Comparison of ENCODE assay signal across 21 cellular contexts in genomic region chr10:118903251-118903650, GRCh38.
DNase-seq lines count a peak whose midpoint lies in the region; ATAC-seq and TF ChIP-seq lines count a peak whose summit lies in the region.
"Had no signal": no experiment of that assay in that cellular context is flagged by ENCODE, and none has a peak within 500 bp of the region (broad histone marks: within the 10 kb centered on the region; RNA-seq: fewer than 3 reads in every experiment).

No MANE protein-coding gene starts in this region.

- no peaks in the 10 kb centered on the region for H3K4me1 Mint-ChIP-seq in osteocyte (ENCODE audit: unreplicated experiment)
- peaks cover 3% of the 10 kb centered on the region; the same call in 1 of the 3 replicates for H3K4me1 Mint-ChIP-seq in GM23338
- H3K4me1 Mint-ChIP-seq: CD14-positive monocyte; CD8-positive, alpha-beta memory T cell had no signal

- TF ChIP-seq POLR2A in vagina (IDR thresholded peaks at IDR 0.05) = no peak

- H3K4me3 ChIP-seq in vagina (no peak overlapping the region), GM23338 (no peak overlapping the region)
- H3K4me3 ChIP-seq: BLaER1 treated with 17β-estradiol and CSF1 and Interleukin-3, amounts not matched to agents 10 nM and 100 nM; GM12878 had no signal

- no peak for TF ChIP-seq CTCF in osteocyte (IDR thresholded peaks at IDR 0.05)
- TF ChIP-seq CTCF in vagina (IDR thresholded peaks at IDR 0.05) = no peak
- no peak for TF ChIP-seq CTCF in GM23338 (conservative IDR thresholded peaks at IDR 0.05; ENCODE audit: low read depth in 2 of 2)

- no peaks in the 10 kb centered on the region for H3K9me2 ChIP-seq in GM23338 (ENCODE audit: insufficient read depth)

- H3K27ac ChIP-seq in vagina (no peak overlapping the region), GM23338 (ENCODE audit: low read depth) (no peak overlapping the region)
- H3K27ac ChIP-seq: 22Rv1; BLaER1 treated with 17β-estradiol and CSF1 and Interleukin-3, amounts not matched to agents 10 nM and 100 nM had no signal

- H3K9me3 ChIP-seq in vagina = no peaks in the 10 kb centered on the region
- H3K9me3 ChIP-seq: BE2C had no signal

- no peaks in the 10 kb centered on the region for H3K9me3 Mint-ChIP-seq in osteocyte (ENCODE audit: unreplicated experiment)
- no peaks in the 10 kb centered on the region; the same call in 2 of the 3 replicates for H3K9me3 Mint-ChIP-seq in GM23338
- H3K9me3 Mint-ChIP-seq: CD4-positive, alpha-beta T cell had no signal

- intact Hi-C loops in vagina (cut with DNase I) = no loop called here

- peak; percentile 3 for DNase-seq in AG20443 (ENCODE audit: low spot score)
- DNase-seq in iPS-NIHi7 (ENCODE audit: extremely low spot score) = peak; percentile 8
- DNase-seq in osteocyte (ENCODE audit: extremely low spot score, unreplicated experiment) = peak; percentile 73
- no peak for DNase-seq in vagina (ENCODE audit: extremely low spot score in 2 of 2)
- no peak for DNase-seq in GM23338 (ENCODE audit: low spot score)
- DNase-seq: AML-193; BE2C; CD4-positive, alpha-beta T cell; CD8-positive, alpha-beta memory T cell; DMS 273 treated with DMSO at 0.1 percent for 48 hours; DMS79; EL; GDM1; GOT3; H7; HCEC 1CT had no signal

- no peaks in the 10 kb centered on the region for H3K4me1 ChIP-seq in vagina
- H3K4me1 ChIP-seq in GM23338 (ENCODE audit: insufficient read depth) = no peaks in the 10 kb centered on the region

- ATAC-seq in GM23338 = no peak
- ATAC-seq in HG03457 (IDR thresholded peaks at IDR 0.05; ENCODE audit: unreplicated experiment) = no peak
- ATAC-seq: GM12878 had no signal

- no peaks in the 10 kb centered on the region for H3K36me3 ChIP-seq in vagina
- no peaks in the 10 kb centered on the region for H3K36me3 ChIP-seq in GM23338 (ENCODE audit: insufficient read depth)
- H3K36me3 ChIP-seq: BE2C; BLaER1 treated with 17β-estradiol and CSF1 and Interleukin-3, amounts not matched to agents 10 nM and 100 nM had no signal

- H3K4me2 ChIP-seq in GM23338 = no peak overlapping the region
- H3K4me2 ChIP-seq: BLaER1 treated with 17β-estradiol and CSF1 and Interleukin-3, amounts not matched to agents 10 nM and 100 nM had no signal

- no peak overlapping the region for H3K4me3 Mint-ChIP-seq in osteocyte (ENCODE audit: unreplicated experiment)
- H3K4me3 Mint-ChIP-seq in GM23338 = no peak overlapping the region
- H3K4me3 Mint-ChIP-seq: CD14-positive monocyte; CD4-positive, alpha-beta T cell; CD8-positive, alpha-beta memory T cell had no signal

- H3K79me2 ChIP-seq in GM23338 (replicated peaks; ENCODE audit: insufficient read depth) = no peaks in the 10 kb centered on the region

- no peak overlapping the region for H3K27ac Mint-ChIP-seq in osteocyte (ENCODE audit: unreplicated experiment)
- H3K27ac Mint-ChIP-seq in GM23338 = no peak overlapping the region
- H3K27ac Mint-ChIP-seq: CD14-positive monocyte; CD4-positive, alpha-beta T cell; CD8-positive, alpha-beta memory T cell had no signal

- no peaks in the 10 kb centered on the region for H3F3A ChIP-seq in GM23338 (replicated peaks; ENCODE audit: low read depth)

- H3K27me3 ChIP-seq in vagina = no peaks in the 10 kb centered on the region
- no peaks in the 10 kb centered on the region for H3K27me3 ChIP-seq in GM23338 (ENCODE audit: insufficient read depth)
- H3K27me3 ChIP-seq: BE2C; BLaER1 treated with 17β-estradiol and CSF1 and Interleukin-3, amounts not matched to agents 10 nM and 100 nM had no signal

- H3K36me3 Mint-ChIP-seq in osteocyte (ENCODE audit: unreplicated experiment) (no peaks in the 10 kb centered on the region), GM23338 (ENCODE audit: low read depth) (no peaks in the 10 kb centered on the region)
- H3K36me3 Mint-ChIP-seq: CD14-positive monocyte; CD8-positive, alpha-beta memory T cell had no signal

- H4K20me1 ChIP-seq in GM23338 (replicated peaks; ENCODE audit: insufficient read depth) = no peaks in the 10 kb centered on the region
- H4K20me1 ChIP-seq: BLaER1 treated with 17β-estradiol and CSF1 and Interleukin-3, amounts not matched to agents 10 nM and 100 nM had no signal

- no peak overlapping the region for H2AFZ ChIP-seq in GM23338

- peaks cover 6% of the 10 kb centered on the region for H3K27me3 Mint-ChIP-seq in osteocyte (ENCODE audit: unreplicated experiment)
- peaks cover 6% of the 10 kb centered on the region for H3K27me3 Mint-ChIP-seq in GM23338 (ENCODE audit: insufficient read depth, low read depth, poor library complexity)

TF ChIP-seq in GM23338, 12 proteins besides CTCF, POLR2A, EP300 and RAD21:
- TF ChIP-seq ZNF331 (CRISPR knock-in tag; IDR thresholded peaks at IDR 0.05; ENCODE audit: low read depth) (no peak), ETS1 (IDR thresholded peaks at IDR 0.05) (no peak), ZNF462 (CRISPR knock-in tag; IDR thresholded peaks at IDR 0.05) (no peak), CREB1 (CRISPR knock-in tag; IDR thresholded peaks at IDR 0.05; ENCODE audit: low read depth) (no peak), NANOG (IDR thresholded peaks at IDR 0.05; ENCODE audit: borderline replicate concordance) (no peak), EZH2phosphoT487 (IDR thresholded peaks at IDR 0.05; ENCODE audit: unreplicated experiment) (no peak)

Comparison
In these comparisons a context has a peak if more than half of its experiments do, and no peak if none do; other contexts are left out.
1. DNase-seq: peak in AG20443 (single experiment), iPS-NIHi7 (single experiment) and osteocyte (single experiment); none in vagina (0 of 2) and GM23338 (single experiment).